Comparison of ENCODE assay signal across 13 cellular contexts in genomic region chr10:29479081-29479917, GRCh38.
DNase-seq lines count a peak whose midpoint lies in the region; ATAC-seq and TF ChIP-seq lines count a peak whose summit lies in the region.
"Had no signal": no experiment of that assay in that cellular context is flagged by ENCODE, and none has a peak within 500 bp of the region (broad histone marks: within the 10 kb centered on the region; RNA-seq: fewer than 3 reads in every experiment).

No MANE protein-coding gene starts in this region.

- H3K4me1 Mint-ChIP-seq in activated T-helper 17 cell treated with anti-CD3 and anti-CD28 coated beads, Interleukin-2, amount 50 U/mL, for 72 hours = peaks cover 11% of the 10 kb centered on the region

- peaks cover 61% of the 10 kb centered on the region for H3K4me1 ChIP-seq in Loucy (ENCODE audit: insufficient read depth, low read length, poor library complexity, severe bottlenecking)
- peaks cover 37% of the 10 kb centered on the region for H3K4me1 ChIP-seq in mesenchymal stem cell (ENCODE audit: control insufficient read depth, insufficient read depth, low read depth, low read length)

- H3K9me3 ChIP-seq in Loucy (ENCODE audit: insufficient read depth, low read depth, low read length) = no peaks in the 10 kb centered on the region
- H3K9me3 ChIP-seq in mesenchymal stem cell (ENCODE audit: control insufficient read depth, low read length) = no peaks in the 10 kb centered on the region
- H3K9me3 ChIP-seq: lower lobe of right lung, right lobe of liver had no signal

- H2AFZ ChIP-seq in Loucy (ENCODE audit: low read length) (no peak overlapping the region), mesenchymal stem cell (ENCODE audit: low read depth, low read length) (no peak overlapping the region)
- H2AFZ ChIP-seq: GM23248 had no signal

- H2BK120ac ChIP-seq in mesenchymal stem cell (ENCODE audit: low read depth, low read length) = no peak overlapping the region

- H3K36me3 ChIP-seq in Loucy (ENCODE audit: insufficient read depth, low read length) (no peaks in the 10 kb centered on the region), mesenchymal stem cell (ENCODE audit: control insufficient read depth in 1 of 2, insufficient read depth in 2 of 2, low read depth in 1 of 2, low read length in 2 of 2) (peaks cover 29 to 95% of the 10 kb centered on the region in 2 experiments)
- H3K36me3 ChIP-seq: right lobe of liver had no signal

- peak overlapping the region; percentile 89 for H3K4me2 ChIP-seq in Loucy (ENCODE audit: low read depth, low read length, poor library complexity, severe bottlenecking)
- no peak overlapping the region for H3K4me2 ChIP-seq in mesenchymal stem cell (ENCODE audit: low read length, poor library complexity, severe bottlenecking)

- peak; percentile 21; the same call in 1 of the 2 replicates for TF ChIP-seq CTCF in Loucy (conservative IDR thresholded peaks at IDR 0.05; ENCODE audit: low read length)

- no peak overlapping the region for H3K14ac ChIP-seq in mesenchymal stem cell (ENCODE audit: low read length in 2 of 2)

- ATAC-seq in GM21723 (IDR thresholded peaks at IDR 0.05; ENCODE audit: unreplicated experiment) (no peak), GM21390 (IDR thresholded peaks at IDR 0.05; ENCODE audit: unreplicated experiment) (no peak), HG03135 (IDR thresholded peaks at IDR 0.05; ENCODE audit: unreplicated experiment) (no peak)
- no peak for ATAC-seq in activated T-helper 17 cell treated with anti-CD3 and anti-CD28 coated beads, Interleukin-2, amount 50 U/mL, for 72 hours (replicated peaks)

- 85% methylated on average over 11 of the region's 11 CpGs for WGBS in mesenchymal stem cell

- H3K4ac ChIP-seq in mesenchymal stem cell (ENCODE audit: low read depth in 1 of 2, low read length in 2 of 2) = no peak overlapping the region

- H2AK5ac ChIP-seq in mesenchymal stem cell (ENCODE audit: low read length, severe bottlenecking) = peak overlapping the region; percentile 49

- H2BK12ac ChIP-seq in mesenchymal stem cell (ENCODE audit: low read length in 2 of 2) = no peak overlapping the region

- peak overlapping the region; percentile 68 for H3K4me3 ChIP-seq in Loucy (ENCODE audit: low read length, poor library complexity, severe bottlenecking)
- H3K4me3 ChIP-seq in mesenchymal stem cell (ENCODE audit: insufficient read depth in 1 of 2, low read depth in 1 of 2, low read length in 2 of 2) = no peak overlapping the region
- H3K4me3 ChIP-seq: GM23248, lower lobe of right lung, right lobe of liver had no signal

- H3K18ac ChIP-seq in mesenchymal stem cell (ENCODE audit: low read depth in 1 of 2, low read length in 2 of 2) = no peak overlapping the region

- peaks cover 10% of the 10 kb centered on the region for H3K79me1 ChIP-seq in mesenchymal stem cell (replicated peaks; ENCODE audit: low read length, poor library complexity, severe bottlenecking)

- H3K27ac ChIP-seq in mesenchymal stem cell (ENCODE audit: low read length, poor library complexity, severe bottlenecking) = peak overlapping the region; percentile 92
- H3K27ac ChIP-seq: GM23248, lower lobe of right lung, right lobe of liver had no signal

- no peak overlapping the region for H2BK15ac ChIP-seq in mesenchymal stem cell (ENCODE audit: low read depth, poor library complexity, severe bottlenecking)

- H3F3A ChIP-seq in Loucy (ENCODE audit: low read depth) = no peaks in the 10 kb centered on the region

- H3K36me3 Mint-ChIP-seq in activated T-helper 17 cell treated with anti-CD3 and anti-CD28 coated beads, Interleukin-2, amount 50 U/mL, for 72 hours (ENCODE audit: low read depth) = peaks cover 44% of the 10 kb centered on the region

- no peak overlapping the region for H4K91ac ChIP-seq in mesenchymal stem cell (ENCODE audit: low read length)

- H3K27ac Mint-ChIP-seq in activated T-helper 17 cell treated with anti-CD3 and anti-CD28 coated beads, Interleukin-2, amount 50 U/mL, for 72 hours = no peak overlapping the region
- H3K27ac Mint-ChIP-seq: T-helper 1 cell treated with Interleukin-12 subunit alpha and Interleukin-12 subunit beta and Interleukin-4 antibody, amounts not matched to agents 30 μg/mL and 1 μg/mL, for 36 hours had no signal

- no peak overlapping the region for H3K4me3 Mint-ChIP-seq in activated T-helper 17 cell treated with anti-CD3 and anti-CD28 coated beads, Interleukin-2, amount 50 U/mL, for 72 hours
- H3K4me3 Mint-ChIP-seq: T-helper 1 cell treated with Interleukin-12 subunit alpha and Interleukin-12 subunit beta and Interleukin-4 antibody, amounts not matched to agents 30 μg/mL and 1 μg/mL, for 36 hours had no signal

- H3K9me3 Mint-ChIP-seq in activated T-helper 17 cell treated with anti-CD3 and anti-CD28 coated beads, Interleukin-2, amount 50 U/mL, for 72 hours = no peaks in the 10 kb centered on the region
- H3K9me3 Mint-ChIP-seq: T-helper 1 cell treated with Interleukin-12 subunit alpha and Interleukin-12 subunit beta and Interleukin-4 antibody, amounts not matched to agents 30 μg/mL and 1 μg/mL, for 36 hours had no signal

- no peaks in the 10 kb centered on the region for H3K79me2 ChIP-seq in Loucy (ENCODE audit: insufficient read depth, low read length)

- no peaks in the 10 kb centered on the region for H3K27me3 Mint-ChIP-seq in activated T-helper 17 cell treated with anti-CD3 and anti-CD28 coated beads, Interleukin-2, amount 50 U/mL, for 72 hours

- DNase-seq in COLO668 (lab: John Stamatoyannopoulos, UW; ENCODE audit: unreplicated experiment) (peak; percentile 22), SHP77 treated with DMSO at 0.1 percent for 48 hours (lab: John Stamatoyannopoulos, UW) (peak; percentile 36), mesenchymal stem cell (peak; percentile 21)
- DNase-seq: GM23248, lower lobe of right lung, NCI-H2029 treated with DMSO at 0.1 percent for 48 hours, right lobe of liver had no signal

- H3K9me2 ChIP-seq in Loucy (replicated peaks; ENCODE audit: low read depth, low read length) = no peaks in the 10 kb centered on the region

- peak overlapping the region; percentile 83 for H2BK5ac ChIP-seq in mesenchymal stem cell (ENCODE audit: low read depth, low read length, poor library complexity, severe bottlenecking)

- H3K9ac ChIP-seq in Loucy (ENCODE audit: low read depth, low read length, poor library complexity, severe bottlenecking) (peak overlapping the region; percentile 89), mesenchymal stem cell (ENCODE audit: low read length) (no peak overlapping the region)
- H3K9ac ChIP-seq: GM23248 had no signal

- no peaks in the 10 kb centered on the region for H4K20me1 ChIP-seq in Loucy (ENCODE audit: insufficient read depth, low read length, poor library complexity, severe bottlenecking)

- H4K8ac ChIP-seq in mesenchymal stem cell (ENCODE audit: low read length) = no peak overlapping the region

- H3K23ac ChIP-seq in mesenchymal stem cell (ENCODE audit: low read length in 2 of 2) = no peak overlapping the region

- H3K27me3 ChIP-seq in Loucy (ENCODE audit: insufficient read depth, low read length, poor library complexity, severe bottlenecking) (no peaks in the 10 kb centered on the region), mesenchymal stem cell (ENCODE audit: control insufficient read depth in 1 of 2, insufficient read depth in 1 of 2, low read length in 2 of 2) (no peaks in the 10 kb centered on the region)
- H3K27me3 ChIP-seq: right lobe of liver had no signal
